14 cellular contexts compared by ENCODE assay signal in genomic region chr16:84847554-84848415, GRCh38. TPM values are rescaled to one million over a fixed set of nuclear protein-coding genes. Genes with fewer than 3 reads are reported as not detected.
DNase-seq lines count a peak whose midpoint lies in the region; TF ChIP-seq lines count a peak whose summit lies in the region.
"Had no signal": no experiment of that assay in that cellular context is flagged by ENCODE, and none has a peak within 500 bp of the region (broad histone marks: within the 10 kb centered on the region; RNA-seq: fewer than 3 reads in every experiment).

No MANE protein-coding gene starts in this region.

- H3K36me3 ChIP-seq in H7 (replicated peaks; ENCODE audit: control insufficient read depth, insufficient read depth, low read length), result no peaks in the 10 kb centered on the region; the same call in 1 of the 2 replicates
- peaks cover 6% of the 10 kb centered on the region for H3K36me3 ChIP-seq in osteoblast (ENCODE audit: insufficient read depth, low read length)

- peaks cover 24% of the 10 kb centered on the region for H3K4me1 ChIP-seq in osteoblast (ENCODE audit: insufficient read depth, low read length)

- peak overlapping the region; percentile 49 for H2AFZ ChIP-seq in osteoblast (ENCODE audit: low read length)
- H2AFZ ChIP-seq: PC-9 had no signal

- no peaks in the 10 kb centered on the region for H3K79me2 ChIP-seq in osteoblast (ENCODE audit: insufficient read depth, low read length)

- H3K4me2 ChIP-seq in osteoblast (ENCODE audit: insufficient read depth, low read length), result peak overlapping the region; percentile 9
- H3K4me2 ChIP-seq: PC-9 had no signal

- no peak for TF ChIP-seq CTCF in osteoblast (IDR thresholded peaks at IDR 0.05; ENCODE audit: extremely low read depth, low read depth, low read length)

- no peak overlapping the region for H3K4me3 ChIP-seq in H7 (ENCODE audit: insufficient read depth, low read depth, low read length)
- no peak overlapping the region for H3K4me3 ChIP-seq in osteoblast (ENCODE audit: insufficient read depth, low read length)
- H3K4me3 ChIP-seq: PC-9 had no signal

- DNase-seq in H7 (peak; percentile 81), RPMI7951 (ENCODE audit: low read depth) (peak; percentile 64), glomerular visceral epithelial cell (ENCODE audit: extremely low spot score) (peak; percentile 46), osteoblast (ENCODE audit: insufficient read length, low spot score, missing footprints) (peak; percentile 61), anterior cingulate cortex (lab: John Stamatoyannopoulos, UW) (no peak)
- DNase-seq in activated T-cell treated with anti-CD3 and anti-CD28 coated beads, Interleukin-2, amount 50 U/mL, for 48 hours, result no peak
- DNase-seq in stimulated activated naive CD4-positive, alpha-beta T cell (lab: John Stamatoyannopoulos, UW), result no peak
- DNase-seq: Caco-2, EL, H9, KBM-7, NCI-H1417 treated with DMSO at 0.1 percent for 48 hours, NCI-H2029 treated with DMSO at 0.1 percent for 48 hours, PC-9 had no signal

- peaks cover 4% of the 10 kb centered on the region for H3K27me3 ChIP-seq in H7 (ENCODE audit: control insufficient read depth, insufficient read depth, low read length)
- no peaks in the 10 kb centered on the region for H3K27me3 ChIP-seq in osteoblast (ENCODE audit: insufficient read depth, low read length)

- H3K27ac ChIP-seq in osteoblast (ENCODE audit: low read depth, low read length), result no peak overlapping the region
- H3K27ac ChIP-seq: PC-9 had no signal

- H3K9me3 ChIP-seq in osteoblast (ENCODE audit: low read depth, low read length), result no peaks in the 10 kb centered on the region
- H3K9me3 ChIP-seq: Caco-2 had no signal

- H4K20me1 ChIP-seq in osteoblast (ENCODE audit: insufficient read depth, low read length), result no peaks in the 10 kb centered on the region

RNA-seq across cellular contexts. Expression of gene CRISPLD2, which starts 28.0 kb away (rescaled TPM):
- total RNA-seq in H7 (2014; rRNA removed; shearing (Covaris generic)), result 2.0 and 4.2 TPM in 2 replicates
- 7.9 and 8.8 TPM in 2 replicates for total RNA-seq in RPMI7951 (2014; rRNA removed; shearing (Covaris generic))
- total RNA-seq in osteoblast, result 40.2 and 122 TPM in 2 replicates

Comparison
In these comparisons a context has a peak if more than half of its experiments do, and no peak if none do; other contexts are left out.
1. DNase-seq: peak in H7 (single experiment), RPMI7951 (single experiment), glomerular visceral epithelial cell (single experiment) and osteoblast (single experiment); none in activated T-cell treated with anti-CD3 and anti-CD28 coated beads, Interleukin-2, amount 50 U/mL, for 48 hours (0 of 2), stimulated activated naive CD4-positive, alpha-beta T cell (0 of 6) and anterior cingulate cortex (0 of 58).